24 cellular contexts compared by ENCODE assay signal in genomic region chr21:37300114-37300746, GRCh38. TPM values are rescaled to one million over a fixed set of nuclear protein-coding genes. Genes with fewer than 3 reads are reported as not detected.
DNase-seq lines count a peak whose midpoint lies in the region; ATAC-seq, FAIRE-seq and TF ChIP-seq lines count a peak whose summit lies in the region.
"Had no signal": no experiment of that assay in that cellular context is flagged by ENCODE, and none has a peak within 500 bp of the region (broad histone marks: within the 10 kb centered on the region; RNA-seq: fewer than 3 reads in every experiment).

No MANE protein-coding gene starts in this region.

- POLR2A ChIA-PET in HepG2 (lab: Yijun Ruan, JAX), result no interaction called here

- CTCF ChIA-PET in HepG2 (lab: Yijun Ruan, JAX; ENCODE audit: low intra/inter-chr PET ratio, low total read pairs), result no interaction called here

- no peak overlapping the region for H2AFZ ChIP-seq in HepG2 (ENCODE audit: low read length)
- H2AFZ ChIP-seq: GM23248 had no signal

- TF ChIP-seq RAD21 in HepG2 (CRISPR knock-in tag; IDR thresholded peaks at IDR 0.05), result no peak

- H3K27ac ChIP-seq in HepG2 (ENCODE audit: extremely low read length, insufficient read depth, low read length) (no peak overlapping the region), right lobe of liver (no peak overlapping the region)
- H3K27ac ChIP-seq: 22Rv1; BLaER1 treated with 17β-estradiol and CSF1 and Interleukin-3, amounts not matched to agents 10 nM and 100 nM; GM23248 had no signal

- intact Hi-C loops in HepG2 (cut with micrococcal nuclease; ENCODE audit: unreplicated experiment), result no loop called here
- intact Hi-C loops in right lobe of liver (cut with DNase I), result no loop called here

- H3K27me3 ChIP-seq in HepG2 (ENCODE audit: control insufficient read depth in 1 of 2, insufficient read depth in 2 of 2, low read length in 2 of 2) (peaks cover 0 to 20% of the 10 kb centered on the region in 2 experiments; a peak in 1 of 5 replicates), right lobe of liver (no peaks in the 10 kb centered on the region)
- H3K27me3 ChIP-seq: BE2C; BLaER1 treated with 17β-estradiol and CSF1 and Interleukin-3, amounts not matched to agents 10 nM and 100 nM had no signal

- ATAC-seq in HepG2, result no peak
- ATAC-seq in right lobe of liver, result no peak
- ATAC-seq in GM18907 (IDR thresholded peaks at IDR 0.05; ENCODE audit: unreplicated experiment), result no peak
- ATAC-seq in esophagus mucosa, result no peak

- H3K9me3 ChIP-seq in HepG2 (ENCODE audit: low read length) (no peaks in the 10 kb centered on the region), right lobe of liver (no peaks in the 10 kb centered on the region)
- H3K9me3 ChIP-seq: BE2C; BLaER1 treated with 17β-estradiol and CSF1 and Interleukin-3, amounts not matched to agents 10 nM and 100 nM had no signal

- no peaks in the 10 kb centered on the region for H3K79me2 ChIP-seq in HepG2 (ENCODE audit: insufficient read depth, low read length)

- no TSS peak for BruUV-seq in HepG2 (replicated peaks; lab: Mats Ljungman, UMichigan)

- DNase-seq in HepG2 (ENCODE audit: low spot score) (no peak), right lobe of liver (no peak), OCI-M1 (lab: John Stamatoyannopoulos, UW) (peak; percentile 45), superior temporal gyrus (ENCODE audit: extremely low spot score) (peak; percentile 8)
- DNase-seq: ACHN; AML-193; BE2C; CD4-positive, alpha-beta T cell; CD8-positive, alpha-beta memory T cell; DMS 273 treated with DMSO at 0.1 percent for 48 hours; DMS79 treated with DMSO at 0.1 percent for 48 hours; GF-D8; GM23248; H7; HCEC 1CT had no signal

- no peak for FAIRE-seq in HepG2 (lab: Jason Lieb, UNC)
- FAIRE-seq: A204.1, D721Med, GM12892, GM19239, H1 had no signal

- no peaks in the 10 kb centered on the region for H3K4me1 ChIP-seq in HepG2 (ENCODE audit: insufficient read depth, low read length)
- no peaks in the 10 kb centered on the region for H3K4me1 ChIP-seq in right lobe of liver
- H3K4me1 ChIP-seq: BE2C; BLaER1 treated with 17β-estradiol and CSF1 and Interleukin-3, amounts not matched to agents 10 nM and 100 nM had no signal

- 5% methylated on average over 4 of the region's 4 CpGs for WGBS in HepG2 (ENCODE audit: low lambda C conversion rate)
- WGBS in right lobe of liver (ENCODE audit: insufficient coverage, low coverage, low lambda C conversion rate, missing lambda C conversion rate), result 57% methylated on average over 4 of the region's 4 CpGs

- no peak for TF ChIP-seq POLR2A in HepG2 (IDR thresholded peaks at IDR 0.05; ENCODE audit: insufficient read depth in 1 of 2, low read depth in 2 of 2, low read length in 2 of 2)
- TF ChIP-seq POLR2A in right lobe of liver (IDR thresholded peaks at IDR 0.05), result no peak

- TF ChIP-seq EP300 in HepG2 (IDR thresholded peaks at IDR 0.05; ENCODE audit: low read depth in 2 of 2, low read length in 2 of 2) (no peak), HepG2 (CRISPR knock-in tag; IDR thresholded peaks at IDR 0.05; ENCODE audit: borderline replicate concordance) (no peak)

- in situ Hi-C loops in HepG2 (cut with HindIII; ENCODE audit: extremely low pct_ligation_motif_present, low pct_unique_long_range_greater_than_20kb), result no loop called here

- TF ChIP-seq CTCF in HepG2 (CRISPR knock-in tag; IDR thresholded peaks at IDR 0.05), result no peak
- TF ChIP-seq CTCF in right lobe of liver (IDR thresholded peaks at IDR 0.05), result no peak

- H3K36me3 ChIP-seq in HepG2 (replicated peaks in 1 of 2; ENCODE audit: control insufficient read depth in 1 of 2, insufficient read depth in 2 of 2, low read length in 2 of 2) (no peaks in the 10 kb centered on the region), right lobe of liver (no peaks in the 10 kb centered on the region)
- H3K36me3 ChIP-seq: BE2C; BLaER1 treated with 17β-estradiol and CSF1 and Interleukin-3, amounts not matched to agents 10 nM and 100 nM had no signal

- H3K4me3 ChIP-seq in HepG2 (replicated peaks in 1 of 3; ENCODE audit: insufficient read depth in 1 of 3, low read depth in 2 of 3, low read length in 3 of 3) (no peak overlapping the region), right lobe of liver (no peak overlapping the region)
- H3K4me3 ChIP-seq: BLaER1 treated with 17β-estradiol and CSF1 and Interleukin-3, amounts not matched to agents 10 nM and 100 nM; GM23248 had no signal

- H4K20me1 ChIP-seq in HepG2 (ENCODE audit: insufficient read depth, low read length), result no peaks in the 10 kb centered on the region
- H4K20me1 ChIP-seq: BLaER1 treated with 17β-estradiol and CSF1 and Interleukin-3, amounts not matched to agents 10 nM and 100 nM had no signal

- H3K9ac ChIP-seq in HepG2 (ENCODE audit: insufficient read depth, low read depth, low read length), result no peak overlapping the region
- H3K9ac ChIP-seq: BLaER1 treated with 17β-estradiol and CSF1 and Interleukin-3, amounts not matched to agents 10 nM and 100 nM; GM23248 had no signal

- no peak overlapping the region for H3K4me2 ChIP-seq in HepG2 (ENCODE audit: low read depth, low read length)
- H3K4me2 ChIP-seq: BLaER1 treated with 17β-estradiol and CSF1 and Interleukin-3, amounts not matched to agents 10 nM and 100 nM had no signal

TF ChIP-seq in HepG2, 621 proteins besides CTCF, POLR2A, EP300 and RAD21:
- TF ChIP-seq HOXA9 (CRISPR knock-in tag; IDR thresholded peaks at IDR 0.05; ENCODE audit: borderline replicate concordance), result no peak
- peak; percentile 54 to 59; a peak in 3 of 4 replicates for TF ChIP-seq MAFK (conservative IDR thresholded peaks at IDR 0.05 in 1 of 2, IDR thresholded peaks at IDR 0.05 in 1 of 2; ENCODE audit: low read length in 2 of 2)
- peak; percentile 41 for TF ChIP-seq CEBPB (IDR thresholded peaks at IDR 0.05; ENCODE audit: borderline replicate concordance, low read depth, low read length)
- TF ChIP-seq RBM39 (IDR thresholded peaks at IDR 0.05; ENCODE audit: low read depth, low read length, poor library complexity, severe bottlenecking), result no peak
- TF ChIP-seq MAFF (IDR thresholded peaks at IDR 0.05; ENCODE audit: low read depth, low read length), result 0 out of 2 replicates have a peak, but pooled peaks have one; percentile 41

RNA-seq across cellular contexts. Expression of gene VPS26C, which starts 33.1 kb away (rescaled TPM):
- 39.7 and 54.6 TPM in 2 replicates for total RNA-seq in HepG2 (2016; rRNA removed; fragmentation: Illumina TruSeq; extraction: Trizol)
- 13.7 and 15.5 TPM in 2 replicates for total RNA-seq in HepG2 (2016; cell fraction: cytosol; rRNA removed; fragmentation: Illumina TruSeq; extraction: Trizol; ENCODE audit: low read depth)
- total RNA-seq in HepG2 (2016; cell fraction: insoluble cytoplasmic fraction; rRNA removed; fragmentation: Illumina TruSeq; extraction: Trizol), result 42.0 and 53.2 TPM in 2 replicates
- total RNA-seq in HepG2 (2016; cell fraction: membrane; rRNA removed; fragmentation: Illumina TruSeq; extraction: Trizol), result 29.4 and 31.5 TPM in 2 replicates
- 24.9 and 25.4 TPM in 2 replicates for total RNA-seq in HepG2 (2016; cell fraction: nucleus; rRNA removed; fragmentation: Illumina TruSeq; extraction: Trizol)
- polyA plus RNA-seq in HepG2 (2011; rRNA removed), result 30.3 and 33.0 TPM in 2 replicates
- 29.6 and 33.2 TPM in 2 replicates for polyA plus RNA-seq in HepG2 (2011; cell fraction: cytosol; rRNA removed)
- polyA plus RNA-seq in HepG2 (2011; cell fraction: nucleus; rRNA removed), result 22.0 and 27.5 TPM in 2 replicates
- polyA plus RNA-seq in HepG2 (2012), result 26.9 and 29.8 TPM in 2 replicates
- polyA plus RNA-seq in HepG2 (2016; cell fraction: cytosol; fragmentation: Illumina TruSeq; extraction: Trizol; ENCODE audit: low read depth), result 13.6 and 14.5 TPM in 2 replicates
- 50.1 and 51.4 TPM in 2 replicates for polyA plus RNA-seq in HepG2 (2016; cell fraction: insoluble cytoplasmic fraction; fragmentation: Illumina TruSeq; extraction: Trizol; ENCODE audit: low read depth)
- 23.9 and 24.7 TPM in 2 replicates for polyA plus RNA-seq in HepG2 (2016; cell fraction: membrane; fragmentation: Illumina TruSeq; extraction: Trizol; ENCODE audit: low read depth)
- 25.4 and 29.7 TPM in 2 replicates for polyA plus RNA-seq in HepG2 (2016; cell fraction: nucleus; fragmentation: Illumina TruSeq; extraction: Trizol; ENCODE audit: insufficient read depth, low read depth)
- 23.9 and 31.1 TPM in 2 replicates for polyA minus RNA-seq in HepG2 (2011; rRNA and poly(A)+ RNA removed; ENCODE audit: low replicate concordance)
- polyA minus RNA-seq in HepG2 (2011; cell fraction: cytosol; rRNA and poly(A)+ RNA removed), result 21.5 and 24.4 TPM in 2 replicates
- 38.5 and 44.3 TPM in 2 replicates for polyA minus RNA-seq in HepG2 (2011; cell fraction: nucleus; rRNA and poly(A)+ RNA removed)
- 10 to 100 TPM; 27.4 to 52.3 (median 31.3) TPM for total RNA-seq in right lobe of liver
- total RNA-seq in esophagus mucosa, result 36.7 TPM

Comparison
In these comparisons a context has a peak if more than half of its experiments do, and no peak if none do; other contexts are left out.
1. DNase-seq: peak in OCI-M1 (single experiment) and superior temporal gyrus (single experiment); none in HepG2 (single experiment) and right lobe of liver (0 of 3).